ENCODE assay signal across 8 cellular contexts in genomic region chr5:78649220-78649700, GRCh38. TPM values are rescaled to one million over a fixed set of nuclear protein-coding genes. Genes with fewer than 3 reads are reported as not detected.
DNase-seq lines count a peak whose midpoint lies in the region; ATAC-seq, FAIRE-seq and TF ChIP-seq lines count a peak whose summit lies in the region.

No MANE protein-coding gene starts in this region.

- dilution Hi-C loops in keratinocyte (cut with MboI; ENCODE audit: extremely low pct_ligation_motif_present, low sequenced_read_pairs): no loop called here

- peak overlapping the region in 3 of 4 donors; percentile 58 to 84 (median 75) for H3K4me3 ChIP-seq in adrenal gland
- peak overlapping the region; percentile 35 to 81 (median 45) for H3K4me3 ChIP-seq in keratinocyte (ENCODE audit: control insufficient read depth in 2 of 3, extremely low read depth in 1 of 3, insufficient read depth in 2 of 3, low read depth in 1 of 3, low read length in 3 of 3)
- H3K4me3 ChIP-seq in testis: peak overlapping the region; percentile 78 to 83

- intact Hi-C loops in adrenal gland (cut with DNase I) (loop anchor here (10.0 kb wide), 2 partner anchors 74 to 104 kb away; no protein-coding TSS in a partner anchor), testis (cut with DNase I; ENCODE audit: low total_unique reads) (no loop called here)

- H3K27ac ChIP-seq in adrenal gland (peak overlapping the region in 4 of 5 donors; percentile 92 to 96 (median 95)), keratinocyte (ENCODE audit: control insufficient read depth, insufficient read depth, low read length) (peak overlapping the region; percentile 43), testis (peak overlapping the region; percentile 96 to 98)

- peak overlapping the region; percentile 66 for H2AFZ ChIP-seq in keratinocyte (ENCODE audit: control insufficient read depth, low read length)

- TF ChIP-seq CTCF in adrenal gland (IDR thresholded peaks at IDR 0.05): no peak
- TF ChIP-seq CTCF in keratinocyte (optimal IDR thresholded peaks at IDR 0.05 in 1 of 3, IDR thresholded peaks at IDR 0.05 in 1 of 3, conservative IDR thresholded peaks at IDR 0.05 in 1 of 3; ENCODE audit: extremely low read depth in 1 of 3, insufficient read depth in 2 of 3, low read length in 3 of 3): no peak
- TF ChIP-seq CTCF in testis (IDR thresholded peaks at IDR 0.05): no peak

- H3K79me2 ChIP-seq in keratinocyte (ENCODE audit: control insufficient read depth, insufficient read depth, low read length): peaks cover 23% of the 10 kb centered on the region

- H3K9me1 ChIP-seq in keratinocyte (ENCODE audit: control insufficient read depth, extremely low read depth, insufficient read depth, low read length): peaks cover 4% of the 10 kb centered on the region

- TF ChIP-seq POLR2A in adrenal gland (IDR thresholded peaks at IDR 0.05) (no peak), testis (IDR thresholded peaks at IDR 0.05) (no peak)

- peak overlapping the region; percentile 77 for H3K4me2 ChIP-seq in keratinocyte (ENCODE audit: control insufficient read depth, extremely low read depth, insufficient read depth, low read depth, low read length)

- peak; percentile 14 for DNase-seq in NCI-H146 (lab: John Stamatoyannopoulos, UW)
- DNase-seq in NCI-H146 treated with DMSO at 0.1 percent for 48 hours (lab: John Stamatoyannopoulos, UW; ENCODE audit: unreplicated experiment): no peak
- peak in 2 of 7 donors; percentile 16 to 27 for DNase-seq in adrenal gland
- no peak for DNase-seq in keratinocyte (ENCODE audit: low read depth, low spot score)
- no peak for DNase-seq in testis
- DNase-seq in GM19240 (ENCODE audit: insufficient read length, low spot score): no peak
- DNase-seq in T1000 (lab: John Stamatoyannopoulos, UW): no peak

- H3K36me3 ChIP-seq in adrenal gland (replicated peaks in 1 of 2) (no peaks in the 10 kb centered on the region), keratinocyte (ENCODE audit: control insufficient read depth in 2 of 2, extremely low read depth in 1 of 2, insufficient read depth in 2 of 2, low read length in 2 of 2) (no peaks in the 10 kb centered on the region), testis (ENCODE audit: low read depth, missing control alignments) (no peaks in the 10 kb centered on the region)

- H3K4me1 ChIP-seq in adrenal gland (replicated peaks in 1 of 2) (peaks cover 4 to 31% of the 10 kb centered on the region in 2 donors), keratinocyte (ENCODE audit: control insufficient read depth, extremely low read depth, insufficient read depth, low read length) (peaks cover 20% of the 10 kb centered on the region), testis (peaks cover 43% of the 10 kb centered on the region)

- FAIRE-seq in keratinocyte (lab: Jason Lieb, UNC): no peak

- WGBS in adrenal gland, 4 donors: 6 to 14% (median 8%) methylated on average over 11 to 23 of the region's 23 CpGs
- 5 to 9% methylated on average over 5 to 22 of the region's 23 CpGs for WGBS in testis, 2 donors

- peak overlapping the region; percentile 88 for H3K9ac ChIP-seq in keratinocyte (ENCODE audit: control insufficient read depth, extremely low read depth, insufficient read depth, low read length)

- H3K9me3 ChIP-seq in adrenal gland (replicated peaks in 1 of 3): no peaks in the 10 kb centered on the region
- H3K9me3 ChIP-seq in keratinocyte (ENCODE audit: control insufficient read depth, low read depth, low read length): no peaks in the 10 kb centered on the region
- H3K9me3 ChIP-seq in testis: no peaks in the 10 kb centered on the region

- H3K27me3 ChIP-seq in adrenal gland (no peaks in the 10 kb centered on the region), keratinocyte (ENCODE audit: control insufficient read depth, extremely low read depth, insufficient read depth, low read length) (no peaks in the 10 kb centered on the region), testis (no peaks in the 10 kb centered on the region)

- no peak for ATAC-seq in HG03139 (IDR thresholded peaks at IDR 0.05; ENCODE audit: unreplicated experiment)

- no peaks in the 10 kb centered on the region for H4K20me1 ChIP-seq in keratinocyte (ENCODE audit: control insufficient read depth, extremely low read depth, insufficient read depth, low read length)

RNA-seq across cellular contexts. Expression of gene LHFPL2, which starts 0.7 kb away (rescaled TPM):
- 10 to 100 TPM; 34.0 to 68.4 (median 56.9) TPM for total RNA-seq in adrenal gland
- 10 to 100 TPM in 1 of 3 donors, 1 to 10 TPM in 2; 8.0 to 27.3 (median 8.7) TPM for polyA plus RNA-seq in adrenal gland
- 9.6 to 12.3 TPM (median 11.4 TPM) in 3 replicates for polyA plus RNA-seq in keratinocyte
- 23.2 TPM for polyA plus RNA-seq in keratinocyte (2011; ENCODE audit: low read depth)
- 6.4 and 10.4 TPM in 2 replicates for polyA plus RNA-seq in keratinocyte (2011; cell fraction: cytosol; rRNA removed)
- 26.5 and 32.0 TPM in 2 replicates for polyA plus RNA-seq in keratinocyte (2011; cell fraction: nucleus; rRNA removed)
- 15.6 and 17.0 TPM in 2 replicates for polyA plus RNA-seq in keratinocyte (2012; ENCODE audit: low replicate concordance)
- polyA minus RNA-seq in keratinocyte: 12.9 to 24.7 TPM (median 13.4 TPM) in 3 replicates
- polyA minus RNA-seq in keratinocyte (2011; cell fraction: cytosol; rRNA and poly(A)+ RNA removed): 13.8 TPM
- polyA minus RNA-seq in keratinocyte (2011; cell fraction: nucleus; rRNA and poly(A)+ RNA removed): 27.1 and 43.7 TPM in 2 replicates
- 10 to 100 TPM; 42.8 to 48.6 TPM for total RNA-seq in testis
- 24.8 TPM for polyA plus RNA-seq in testis (ENCODE audit: insufficient read depth, low read depth, low replicate concordance)

Comparison
In these comparisons a context has a peak if more than half of its experiments do, and no peak if none do; other contexts are left out.
1. H3K27ac ChIP-seq: peak in every context shown above with its lines; median percentile 97 in testis; 95 in adrenal gland; 43 in keratinocyte.